17 cellular contexts compared by ENCODE assay signal in the genomic region with DNA sequence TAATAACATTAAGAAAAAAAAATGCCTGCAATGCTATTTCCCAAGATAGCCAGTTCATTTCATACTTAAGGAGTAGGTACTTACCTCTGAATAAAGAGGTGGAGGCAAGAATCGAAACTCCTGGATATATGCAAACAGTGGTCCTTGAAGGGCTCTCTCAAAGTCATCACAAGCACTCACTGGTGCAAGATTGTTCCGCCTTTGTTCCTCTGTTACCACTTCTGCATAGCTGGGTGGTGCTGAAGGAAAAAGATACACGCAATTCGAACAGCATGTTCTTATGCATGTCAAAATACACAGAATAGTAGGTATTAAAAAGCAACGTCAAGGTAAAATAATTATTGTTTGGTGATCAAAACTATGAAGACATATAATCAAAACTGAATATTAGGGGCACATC. TPM values are rescaled to one million over a fixed set of nuclear protein-coding genes. Genes with fewer than 3 reads are reported as not detected.
DNase-seq lines count a peak whose midpoint lies in the region; ATAC-seq and TF ChIP-seq lines count a peak whose summit lies in the region.
"Had no signal": no experiment of that assay in that cellular context is flagged by ENCODE, and none has a peak within 500 bp of the region (broad histone marks: within the 10 kb centered on the region; RNA-seq: fewer than 3 reads in every experiment).

No MANE protein-coding gene starts in this region.

- peaks cover 51 to 88% (median 75%) of the 10 kb centered on the region in 4 donors for H3K4me1 ChIP-seq in upper lobe of left lung

- H3K36me3 Mint-ChIP-seq in T-cell = peaks cover 65% of the 10 kb centered on the region
- peaks cover 31% of the 10 kb centered on the region for H3K36me3 Mint-ChIP-seq in memory B cell

- H3K4me3 ChIP-seq in upper lobe of left lung = no peak overlapping the region
- H3K4me3 ChIP-seq: colonic mucosa, testis had no signal

- CTCF ChIA-PET in T-cell (lab: Charles Lee) = interaction anchor here (0.8 to 2.8 kb wide), 4 partner anchors 11 to 154 kb away, joined by 3 to 19 read pairs (median 6); no protein-coding TSS in a partner anchor

- H3K9me3 ChIP-seq in upper lobe of left lung = no peaks in the 10 kb centered on the region
- H3K9me3 ChIP-seq: colonic mucosa, testis had no signal

- POLR2A ChIA-PET in T-cell (lab: Charles Lee) = no interaction called here

- H3K4me1 Mint-ChIP-seq in T-cell (peaks cover 42 to 71% (median 64%) of the 10 kb centered on the region in 3 donors), memory B cell (peaks cover 5% of the 10 kb centered on the region)

- H3K4me3 Mint-ChIP-seq in T-cell (no peak overlapping the region), memory B cell (no peak overlapping the region)
- H3K4me3 Mint-ChIP-seq: T-helper 1 cell treated with Interleukin-12 subunit alpha and Interleukin-12 subunit beta and Interleukin-4 antibody, amounts not matched to agents 30 μg/mL and 1 μg/mL, for 36 hours had no signal

- intact Hi-C loops in left ventricle myocardium superior (cut with micrococcal nuclease) = no loop called here
- intact Hi-C loops in cardiac septum (cut with DNase I) = no loop called here

- peak in 3 of 4 donors; percentile 27 to 97 (median 40) for TF ChIP-seq EP300 in upper lobe of left lung (IDR thresholded peaks at IDR 0.05)

- H3K9me3 Mint-ChIP-seq in T-cell (no peaks in the 10 kb centered on the region), memory B cell (no peaks in the 10 kb centered on the region)
- H3K9me3 Mint-ChIP-seq: T-helper 1 cell treated with Interleukin-12 subunit alpha and Interleukin-12 subunit beta and Interleukin-4 antibody, amounts not matched to agents 30 μg/mL and 1 μg/mL, for 36 hours had no signal

- H3K27ac Mint-ChIP-seq in T-cell (peak overlapping the region; percentile 46 to 76), memory B cell (peak overlapping the region; percentile 38)
- H3K27ac Mint-ChIP-seq: T-helper 1 cell treated with Interleukin-12 subunit alpha and Interleukin-12 subunit beta and Interleukin-4 antibody, amounts not matched to agents 30 μg/mL and 1 μg/mL, for 36 hours had no signal

- no peaks in the 10 kb centered on the region for H3K27me3 Mint-ChIP-seq in T-cell
- no peaks in the 10 kb centered on the region for H3K27me3 Mint-ChIP-seq in memory B cell

- TF ChIP-seq POLR2A in upper lobe of left lung (IDR thresholded peaks at IDR 0.05) = no peak

- no peaks in the 10 kb centered on the region for H3K27me3 ChIP-seq in upper lobe of left lung
- H3K27me3 ChIP-seq: colonic mucosa, testis had no signal

- ATAC-seq in left ventricle myocardium superior (peak; percentile 73), T-cell (replicated peaks in 1 of 4) (no peak), memory B cell (ENCODE audit: low read depth) (no peak), upper lobe of left lung (ENCODE audit: low FRiP score in 2 of 2) (peak; percentile 68 to 88)

- H3K36me3 ChIP-seq in upper lobe of left lung = peaks cover 36 to 97% (median 53%) of the 10 kb centered on the region in 4 donors

- H3K27ac ChIP-seq in upper lobe of left lung = peak overlapping the region; percentile 28 to 99 (median 84)
- H3K27ac ChIP-seq: colonic mucosa, testis had no signal

- 63 to 81% methylated on average over 5 of the region's 5 CpGs for WGBS in upper lobe of left lung, 2 donors

- no peak for TF ChIP-seq CTCF in upper lobe of left lung (IDR thresholded peaks at IDR 0.05)

- DNase-seq in left ventricle myocardium superior (no peak), cardiac septum (ENCODE audit: low spot score) (no peak), T-cell (no peak), memory B cell (ENCODE audit: low spot score in 2 of 2) (no peak), upper lobe of left lung (peak in 1 of 2 donors; percentile 73), kidney glomerular epithelial cell (lab: John Stamatoyannopoulos, UW) (no peak), NCI-H1436 (lab: John Stamatoyannopoulos, UW) (no peak)
- no peak for DNase-seq in activated naive CD4-positive, alpha-beta T cell treated with anti-CD3 and anti-CD28 coated beads, Interleukin-2, amount 50 U/mL, for 16 hours
- DNase-seq: activated CD4-positive, alpha-beta T cell treated with anti-CD3 and anti-CD28 coated beads, Interleukin-2, amount 50 U/mL, for 48 hours; activated naive CD4-positive, alpha-beta T cell treated with Interleukin-2 at 50 U/mL for 16 hours; colonic mucosa; mesendoderm; NCI-H2171; NCI-H69; SHP77 treated with DMSO at 0.1 percent for 48 hours; testis had no signal

RNA-seq across cellular contexts. Expression of gene ARRDC3, which starts 9.5 kb away (rescaled TPM):
- total RNA-seq in left ventricle myocardium superior = 16.5 TPM
- 20.1 TPM for total RNA-seq in cardiac septum
- 100 to 1,000 TPM; 107 to 219 (median 127) TPM for total RNA-seq in T-cell
- total RNA-seq in upper lobe of left lung = 100 to 1,000 TPM in 3 of 6 donors, 10 to 100 TPM in 3; 43.2 to 175 (median 107) TPM

Comparison
In these comparisons a context has a peak if more than half of its experiments do, and no peak if none do; other contexts are left out.
1. ATAC-seq: peak in left ventricle myocardium superior (single experiment) and upper lobe of left lung (2 of 2); none in T-cell (0 of 4) and memory B cell (single experiment).